19 cellular contexts compared by ENCODE assay signal in the genomic region with DNA sequence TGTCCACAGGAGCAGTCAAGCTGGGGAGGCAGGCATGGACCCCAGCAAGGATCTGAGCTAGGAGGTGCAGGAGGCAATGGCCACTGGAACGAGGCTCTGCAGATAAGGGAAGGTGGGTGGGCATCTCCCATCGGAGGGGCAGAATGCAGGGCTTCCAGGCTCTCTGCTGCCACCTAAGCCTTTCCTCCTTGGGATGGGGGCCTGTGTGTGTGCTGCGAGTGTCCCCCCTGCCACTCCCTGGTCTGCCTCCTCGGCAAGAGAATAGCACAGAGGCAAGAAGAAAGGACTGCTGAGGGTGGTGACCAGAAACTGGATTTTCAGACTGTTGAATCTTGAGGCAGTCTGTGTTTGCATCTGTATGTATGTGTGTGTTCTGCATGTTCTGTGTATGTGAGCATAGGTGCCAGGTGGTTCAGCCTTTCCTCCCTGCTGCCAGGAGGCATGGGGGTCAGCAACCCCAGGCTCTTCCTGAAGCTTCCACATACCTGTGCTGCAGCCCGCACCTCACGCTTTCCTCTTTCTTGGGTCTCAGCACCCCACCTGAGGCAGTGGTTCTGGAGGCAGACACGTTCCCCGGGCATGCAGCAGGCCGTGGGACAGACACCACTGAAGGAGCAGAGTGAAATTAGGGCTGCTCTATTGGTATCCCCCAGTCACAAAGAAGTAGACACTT.
DNase-seq lines count a peak whose midpoint lies in the region; ATAC-seq and TF ChIP-seq lines count a peak whose summit lies in the region.
"Had no signal": no experiment of that assay in that cellular context is flagged by ENCODE, and none has a peak within 500 bp of the region (broad histone marks: within the 10 kb centered on the region; RNA-seq: fewer than 3 reads in every experiment).

No MANE protein-coding gene starts in this region.

- intact Hi-C loops in left ventricle myocardium superior (cut with micrococcal nuclease), result no loop called here

- peaks cover 64% of the 10 kb centered on the region for H3K36me3 Mint-ChIP-seq in endothelial cell (ENCODE audit: low read depth, unreplicated experiment)
- H3K36me3 Mint-ChIP-seq: CD4-positive, CD25-positive, alpha-beta regulatory T cell had no signal

- CTCF ChIA-PET in RWPE1 (lab: Yijun Ruan, JAX), result no interaction called here

- peak overlapping the region; percentile 62 for H3K27ac ChIP-seq in RWPE1
- H3K27ac ChIP-seq: BLaER1 had no signal

- no peaks in the 10 kb centered on the region for H3K9me3 Mint-ChIP-seq in endothelial cell (ENCODE audit: unreplicated experiment)
- H3K9me3 Mint-ChIP-seq: CD4-positive, CD25-positive, alpha-beta regulatory T cell had no signal

- peaks cover 21% of the 10 kb centered on the region for H3K27me3 Mint-ChIP-seq in endothelial cell (ENCODE audit: unreplicated experiment)
- H3K27me3 Mint-ChIP-seq: CD4-positive, CD25-positive, alpha-beta regulatory T cell had no signal

- H3K4me3 Mint-ChIP-seq in endothelial cell (ENCODE audit: unreplicated experiment), result peak overlapping the region; percentile 56
- H3K4me3 Mint-ChIP-seq: CD4-positive, CD25-positive, alpha-beta regulatory T cell had no signal

- TF ChIP-seq CTCF in RWPE1 (conservative IDR thresholded peaks at IDR 0.05; ENCODE audit: low read depth), result no peak
- no peak for TF ChIP-seq CTCF in endothelial cell (IDR thresholded peaks at IDR 0.05; ENCODE audit: unreplicated experiment)

- no peak for ATAC-seq in left ventricle myocardium superior

- H3K27ac Mint-ChIP-seq in endothelial cell (ENCODE audit: unreplicated experiment), result no peak overlapping the region
- H3K27ac Mint-ChIP-seq: CD4-positive, CD25-positive, alpha-beta regulatory T cell had no signal

- peak; percentile 35 for DNase-seq in activated CD8-positive, alpha-beta memory T cell treated with anti-CD3 and anti-CD28 coated beads for 24 hours
- no peak for DNase-seq in activated CD8-positive, alpha-beta memory T cell treated with anti-CD3 and anti-CD28 coated beads, Interleukin-2, amount 50 U/mL, for 4 hours
- DNase-seq in RWPE1 (ENCODE audit: low spot score), result no peak
- DNase-seq in endothelial cell (ENCODE audit: low spot score), result no peak
- peak; percentile 13 for DNase-seq in stimulated activated CD8-positive, alpha-beta memory T cell treated with anti-CD3 and anti-CD28 coated beads, Interleukin-4, amount 100 ng/mL, for 48 hours
- no peak for DNase-seq in left ventricle myocardium superior
- no peak for DNase-seq in activated CD4-positive, CD25-positive, alpha-beta regulatory T cell treated with anti-CD3 and anti-CD28 coated beads, Interleukin-2, amount 50 U/mL, for 72 hours
- no peak for DNase-seq in medulla oblongata (ENCODE audit: extremely low spot score)
- DNase-seq: 8988T; CD4-positive, CD25-positive, alpha-beta regulatory T cell; DMS153; KG1; MM.1S; NCI-H2029; NCI-H446; NCI-H526; PC-9; SHP77 had no signal

- POLR2A ChIA-PET in RWPE1 (lab: Yijun Ruan, JAX; ENCODE audit: low non-redundant PET), result no interaction called here

- H3K4me1 Mint-ChIP-seq in endothelial cell (ENCODE audit: unreplicated experiment), result peaks cover under 1% of the 10 kb centered on the region
- H3K4me1 Mint-ChIP-seq: CD4-positive, CD25-positive, alpha-beta regulatory T cell had no signal

Comparison
In these comparisons a context has a peak if more than half of its experiments do, and no peak if none do; other contexts are left out.
1. DNase-seq: peak in activated CD8-positive, alpha-beta memory T cell treated with anti-CD3 and anti-CD28 coated beads for 24 hours (single experiment) and stimulated activated CD8-positive, alpha-beta memory T cell treated with anti-CD3 and anti-CD28 coated beads, Interleukin-4, amount 100 ng/mL, for 48 hours (single experiment); none in activated CD8-positive, alpha-beta memory T cell treated with anti-CD3 and anti-CD28 coated beads, Interleukin-2, amount 50 U/mL, for 4 hours (single experiment), RWPE1 (single experiment), endothelial cell (single experiment), left ventricle myocardium superior (single experiment), activated CD4-positive, CD25-positive, alpha-beta regulatory T cell treated with anti-CD3 and anti-CD28 coated beads, Interleukin-2, amount 50 U/mL, for 72 hours (single experiment) and medulla oblongata (single experiment).